ENCODE assay signal across 16 cellular contexts in the genomic region with DNA sequence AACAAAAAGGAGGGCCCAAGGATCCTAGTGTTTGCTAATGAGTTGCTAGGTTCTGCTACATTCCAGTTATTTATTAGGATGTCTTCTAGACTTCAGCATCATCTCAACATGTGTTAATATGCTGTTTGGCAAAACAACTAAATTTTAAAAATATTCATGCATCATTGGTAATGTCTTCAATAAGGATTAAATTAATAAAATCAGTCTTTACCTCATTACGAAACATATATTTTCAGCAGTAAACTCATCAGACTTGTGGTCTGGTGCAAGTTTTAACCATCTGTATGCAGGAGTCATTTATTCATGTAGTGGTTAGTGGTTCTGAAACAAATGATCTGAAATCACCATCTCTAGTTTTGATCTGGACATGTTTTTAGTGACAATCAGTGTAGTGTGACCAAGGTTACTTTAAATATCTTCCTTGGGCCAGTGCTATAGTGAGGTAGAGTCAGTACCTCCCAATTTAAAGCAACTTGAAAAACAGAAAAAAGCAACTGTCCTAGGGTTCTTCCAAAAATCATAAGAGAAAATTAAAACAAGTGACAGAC.
DNase-seq lines count a peak whose midpoint lies in the region; ATAC-seq, FAIRE-seq and TF ChIP-seq lines count a peak whose summit lies in the region.
"Had no signal": no experiment of that assay in that cellular context is flagged by ENCODE, and none has a peak within 500 bp of the region (broad histone marks: within the 10 kb centered on the region; RNA-seq: fewer than 3 reads in every experiment).

No MANE protein-coding gene starts in this region.

- H3F3A ChIP-seq in SK-N-SH (replicated peaks; ENCODE audit: insufficient read depth), result no peaks in the 10 kb centered on the region

- no peak overlapping the region for H3K4ac ChIP-seq in mesendoderm (ENCODE audit: low read depth, low read length)

- CTCF ChIA-PET in SK-N-SH (lab: Yijun Ruan, JAX), result no interaction called here

- H4K20me1 ChIP-seq in SK-N-SH (ENCODE audit: insufficient read depth), result no peaks in the 10 kb centered on the region

- no peak overlapping the region for H4K8ac ChIP-seq in mesendoderm (ENCODE audit: low read depth, low read length)

- no peak for DNase-seq in neural crest cell (ENCODE audit: low read depth, low spot score)
- no peak for DNase-seq in RCC 7860 (ENCODE audit: low spot score)
- DNase-seq in mesendoderm, result no peak
- DNase-seq in SK-N-SH, result no peak
- DNase-seq: activated naive CD4-positive, alpha-beta T cell treated with anti-CD3 and anti-CD28 coated beads, Interleukin-2, amount 50 U/mL, for 16 hours; CD4-positive, alpha-beta T cell; midbrain; ovary; SJCRH30; spleen had no signal

- no peaks in the 10 kb centered on the region for H3K9me3 ChIP-seq in SK-N-SH
- H3K9me3 ChIP-seq: ovary, SJCRH30, spleen had no signal

- POLR2A ChIA-PET in SK-N-SH (lab: Yijun Ruan, JAX), result no interaction called here

- TF ChIP-seq EP300 in SK-N-SH (IDR thresholded peaks at IDR 0.05; ENCODE audit: borderline replicate concordance in 1 of 2, low read depth in 1 of 2, low read length in 1 of 2), result no peak

- H3K27ac Mint-ChIP-seq in neural crest cell (ENCODE audit: unreplicated experiment), result peak overlapping the region; percentile 69
- H3K27ac Mint-ChIP-seq in stimulated activated memory B cell treated with anti-CD40 and anti-IgM and Interleukin-4, amounts not matched to agents 10 μg/mL and 1 μg/mL and 100 μg/mL, for 72 hours, result no peak overlapping the region
- H3K27ac Mint-ChIP-seq: CD4-positive, alpha-beta T cell had no signal

- H3K9ac ChIP-seq in mesendoderm (ENCODE audit: low read length) (no peak overlapping the region), SK-N-SH (no peak overlapping the region)

- H3K9me2 ChIP-seq in SK-N-SH, result no peaks in the 10 kb centered on the region

- WGBS in mesendoderm (ENCODE audit: extremely low coverage, insufficient coverage, low lambda C conversion rate), result no CpG with 5 or more reads among the region's 1 CpG
- WGBS in SK-N-SH (ENCODE audit: low lambda C conversion rate), result 59% methylated on average over 1 of the region's 1 CpG

- H3K27ac ChIP-seq in mesendoderm (ENCODE audit: low read depth, low read length), result no peak overlapping the region
- no peak overlapping the region for H3K27ac ChIP-seq in SK-N-SH (ENCODE audit: low read depth in 2 of 2, low read length in 1 of 2)
- H3K27ac ChIP-seq: cardiac muscle cell, ovary, SJCRH30, spleen had no signal

- H3K23ac ChIP-seq in mesendoderm (ENCODE audit: low read length), result no peak overlapping the region

- H2BK120ac ChIP-seq in mesendoderm (ENCODE audit: low read depth, low read length), result no peak overlapping the region

- H3K4me3 ChIP-seq in mesendoderm (ENCODE audit: low read length) (no peak overlapping the region), SK-N-SH (ENCODE audit: low read depth in 2 of 2, low read length in 1 of 2) (no peak overlapping the region)
- H3K4me3 ChIP-seq: cardiac muscle cell, ovary, SJCRH30, spleen had no signal

- no peaks in the 10 kb centered on the region for H3K36me3 ChIP-seq in mesendoderm (ENCODE audit: control insufficient read depth, insufficient read depth, low read length)
- no peaks in the 10 kb centered on the region for H3K36me3 ChIP-seq in SK-N-SH (replicated peaks in 1 of 2; ENCODE audit: control insufficient read depth in 1 of 2, insufficient read depth in 2 of 2, low read length in 1 of 2)
- H3K36me3 ChIP-seq: cardiac muscle cell, ovary, SJCRH30, spleen had no signal

- no peak overlapping the region for H2AFZ ChIP-seq in SK-N-SH (ENCODE audit: low read depth)

- no peaks in the 10 kb centered on the region for H3K79me1 ChIP-seq in mesendoderm (ENCODE audit: low read length)

- no peak overlapping the region for H2BK15ac ChIP-seq in mesendoderm (replicated peaks; ENCODE audit: low read depth)

- no peaks in the 10 kb centered on the region for H3K36me3 Mint-ChIP-seq in neural crest cell (ENCODE audit: low read depth)
- no peaks in the 10 kb centered on the region for H3K36me3 Mint-ChIP-seq in stimulated activated memory B cell treated with anti-CD40 and anti-IgM and Interleukin-4, amounts not matched to agents 10 μg/mL and 1 μg/mL and 100 μg/mL, for 72 hours

- no peak for FAIRE-seq in RCC 7860 (lab: Jason Lieb, UNC)
- FAIRE-seq: islet of Langerhans had no signal

- no peak overlapping the region for H3K56ac ChIP-seq in mesendoderm (ENCODE audit: low read length)

- no peaks in the 10 kb centered on the region for H3K27me3 ChIP-seq in mesendoderm (ENCODE audit: insufficient read depth, low read length, poor library complexity)
- H3K27me3 ChIP-seq in SK-N-SH (ENCODE audit: insufficient read depth), result no peaks in the 10 kb centered on the region
- H3K27me3 ChIP-seq: cardiac muscle cell, ovary, SJCRH30, spleen had no signal

- H2AK5ac ChIP-seq in mesendoderm (ENCODE audit: low read length), result no peak overlapping the region

- ATAC-seq in GM18907 (IDR thresholded peaks at IDR 0.05; ENCODE audit: unreplicated experiment) (peak; percentile 82), GM21529 (IDR thresholded peaks at IDR 0.05; ENCODE audit: unreplicated experiment) (peak; percentile 92), HG03045 (IDR thresholded peaks at IDR 0.05; ENCODE audit: unreplicated experiment) (peak; percentile 85)
- ATAC-seq in stimulated activated memory B cell treated with anti-CD40 and anti-IgM and Interleukin-4, amounts not matched to agents 10 μg/mL and 1 μg/mL and 100 μg/mL, for 72 hours, result no peak

- H3K4me3 Mint-ChIP-seq in neural crest cell, result no peak overlapping the region
- H3K4me3 Mint-ChIP-seq in stimulated activated memory B cell treated with anti-CD40 and anti-IgM and Interleukin-4, amounts not matched to agents 10 μg/mL and 1 μg/mL and 100 μg/mL, for 72 hours, result no peak overlapping the region
- H3K4me3 Mint-ChIP-seq: CD4-positive, alpha-beta T cell had no signal

- no peak for TF ChIP-seq RAD21 in SK-N-SH (IDR thresholded peaks at IDR 0.05; ENCODE audit: low read length)

- TF ChIP-seq CTCF in neural crest cell (conservative IDR thresholded peaks at IDR 0.05), result no peak
- TF ChIP-seq CTCF in SK-N-SH (IDR thresholded peaks at IDR 0.05), result no peak

- no peaks in the 10 kb centered on the region for H3K79me2 ChIP-seq in mesendoderm (ENCODE audit: control insufficient read depth, insufficient read depth, low read length)
- H3K79me2 ChIP-seq in SK-N-SH (ENCODE audit: insufficient read depth), result no peaks in the 10 kb centered on the region

- H3K4me2 ChIP-seq in mesendoderm (ENCODE audit: low read length) (no peak overlapping the region), SK-N-SH (no peak overlapping the region)

- peaks cover 4% of the 10 kb centered on the region for H3K4me1 Mint-ChIP-seq in neural crest cell
- H3K4me1 Mint-ChIP-seq in stimulated activated memory B cell treated with anti-CD40 and anti-IgM and Interleukin-4, amounts not matched to agents 10 μg/mL and 1 μg/mL and 100 μg/mL, for 72 hours, result peaks cover 9% of the 10 kb centered on the region

- H4K5ac ChIP-seq in mesendoderm (ENCODE audit: low read length), result no peak overlapping the region

- no peak overlapping the region for H2BK5ac ChIP-seq in mesendoderm (ENCODE audit: low read length)

- H3K9me3 Mint-ChIP-seq in neural crest cell, result no peaks in the 10 kb centered on the region
- no peaks in the 10 kb centered on the region for H3K9me3 Mint-ChIP-seq in stimulated activated memory B cell treated with anti-CD40 and anti-IgM and Interleukin-4, amounts not matched to agents 10 μg/mL and 1 μg/mL and 100 μg/mL, for 72 hours
- H3K9me3 Mint-ChIP-seq: CD4-positive, alpha-beta T cell had no signal

- no peaks in the 10 kb centered on the region for H3K4me1 ChIP-seq in mesendoderm (ENCODE audit: control insufficient read depth, low read depth, low read length)
- H3K4me1 ChIP-seq in SK-N-SH (ENCODE audit: control insufficient read depth in 1 of 2, insufficient read depth in 2 of 2, low read depth in 1 of 2, low read length in 1 of 2), result no peaks in the 10 kb centered on the region; a peak in 1 of 4 replicates
- H3K4me1 ChIP-seq: SJCRH30, spleen had no signal

- no peak overlapping the region for H3K18ac ChIP-seq in mesendoderm (ENCODE audit: low read length)

- H3K27me3 Mint-ChIP-seq in neural crest cell (ENCODE audit: low read depth), result no peaks in the 10 kb centered on the region
- no peaks in the 10 kb centered on the region for H3K27me3 Mint-ChIP-seq in stimulated activated memory B cell treated with anti-CD40 and anti-IgM and Interleukin-4, amounts not matched to agents 10 μg/mL and 1 μg/mL and 100 μg/mL, for 72 hours
- H3K27me3 Mint-ChIP-seq: CD4-positive, alpha-beta T cell had no signal

TF ChIP-seq in SK-N-SH, 30 proteins besides CTCF, POLR2A, EP300 and RAD21:
- TF ChIP-seq MEF2A (IDR thresholded peaks at IDR 0.05; ENCODE audit: borderline replicate concordance, low read depth) (no peak), SIN3A (IDR thresholded peaks at IDR 0.05; ENCODE audit: borderline replicate concordance, low read depth, low read length) (no peak), FOXM1 (IDR thresholded peaks at IDR 0.05; ENCODE audit: low read depth) (no peak), EZH2phosphoT487 (IDR thresholded peaks at IDR 0.05; ENCODE audit: borderline replicate concordance, low read depth) (no peak), GABPA (IDR thresholded peaks at IDR 0.05; ENCODE audit: low read depth) (no peak), CHD2 (IDR thresholded peaks at IDR 0.05; ENCODE audit: low read length, partially characterized antibody) (no peak)
